In genomic region chr4:54539500-54540029, GRCh38 we compare ENCODE assay signal across 8 cellular contexts.
DNase-seq lines count a peak whose midpoint lies in the region; ATAC-seq and TF ChIP-seq lines count a peak whose summit lies in the region.

No MANE protein-coding gene starts in this region.

- intact Hi-C loops in activated T-helper 2 cell treated with anti-CD3 and anti-CD28 coated beads, Interferon-gamma antibody, Interleukin-2, Interleukin-4, amounts not matched to agents 10 μg/mL and 5 μg/mL and 100 μg/mL, durations not matched to agents 14 hours and 24 hours and 36 hours (cut with micrococcal nuclease), result loop anchor here (10.0 kb wide), 1 partner anchor 115 kb away; the partner anchor contains the start of gene KIT
- intact Hi-C loops in left ventricle myocardium superior (cut with micrococcal nuclease) (no loop called here), ovary (cut with DNase I) (no loop called here)

- in situ Hi-C loops in G401 (cut with HindIII; ENCODE audit: low sequenced_read_pairs), result no loop called here

- peak; percentile 2 for DNase-seq in G401 (ENCODE audit: low spot score)
- peak; percentile 55 for DNase-seq in MG63
- no peak for DNase-seq in activated T-helper 2 cell treated with anti-CD3 and anti-CD28 coated beads, Interferon-gamma antibody, Interleukin-2, Interleukin-4, amounts not matched to agents 10 μg/mL and 5 μg/mL and 100 μg/mL, durations not matched to agents 14 hours and 24 hours and 36 hours (ENCODE audit: low spot score)
- DNase-seq in left ventricle myocardium superior, result peak; percentile 79
- peak; percentile 27 to 59 (median 29) for DNase-seq in ovary
- DNase-seq in activated T-cell treated with anti-CD3 and anti-CD28 coated beads, Interleukin-2, amount 50 U/mL, for 1 hour, result no peak

- peaks cover 7% of the 10 kb centered on the region for H3K4me1 Mint-ChIP-seq in activated T-helper 2 cell treated with anti-CD3 and anti-CD28 coated beads, Interferon-gamma antibody, Interleukin-2, Interleukin-4, amounts not matched to agents 10 μg/mL and 5 μg/mL and 100 μg/mL, durations not matched to agents 14 hours and 24 hours and 36 hours (ENCODE audit: low read depth)

- no peak for TF ChIP-seq EP300 in ovary (IDR thresholded peaks at IDR 0.05)

- no peak for TF ChIP-seq POLR2A in ovary (IDR thresholded peaks at IDR 0.05)

- no peak overlapping the region for H3K27ac ChIP-seq in ovary

- no peaks in the 10 kb centered on the region for H3K9me3 Mint-ChIP-seq in activated T-helper 2 cell treated with anti-CD3 and anti-CD28 coated beads, Interferon-gamma antibody, Interleukin-2, Interleukin-4, amounts not matched to agents 10 μg/mL and 5 μg/mL and 100 μg/mL, durations not matched to agents 14 hours and 24 hours and 36 hours

- H3K36me3 ChIP-seq in MG63 (no peaks in the 10 kb centered on the region), ovary (no peaks in the 10 kb centered on the region)

- peak overlapping the region; percentile 27 for H3K4me3 Mint-ChIP-seq in activated T-helper 2 cell treated with anti-CD3 and anti-CD28 coated beads, Interferon-gamma antibody, Interleukin-2, Interleukin-4, amounts not matched to agents 10 μg/mL and 5 μg/mL and 100 μg/mL, durations not matched to agents 14 hours and 24 hours and 36 hours (ENCODE audit: low read depth)

- no peak overlapping the region for H3K27ac Mint-ChIP-seq in activated T-helper 2 cell treated with anti-CD3 and anti-CD28 coated beads, Interferon-gamma antibody, Interleukin-2, Interleukin-4, amounts not matched to agents 10 μg/mL and 5 μg/mL and 100 μg/mL, durations not matched to agents 14 hours and 24 hours and 36 hours

- ATAC-seq in left ventricle myocardium superior, result peak; percentile 98
- no peak for ATAC-seq in HG03520 (IDR thresholded peaks at IDR 0.05; ENCODE audit: unreplicated experiment)
- no peak for ATAC-seq in HG02623 (IDR thresholded peaks at IDR 0.05; ENCODE audit: unreplicated experiment)

- no peaks in the 10 kb centered on the region for H3K36me3 Mint-ChIP-seq in activated T-helper 2 cell treated with anti-CD3 and anti-CD28 coated beads, Interferon-gamma antibody, Interleukin-2, Interleukin-4, amounts not matched to agents 10 μg/mL and 5 μg/mL and 100 μg/mL, durations not matched to agents 14 hours and 24 hours and 36 hours (ENCODE audit: low read depth)

- TF ChIP-seq CTCF in ovary (IDR thresholded peaks at IDR 0.05), result no peak

- 5 to 17% (median 7%) methylated on average over 22 to 26 of the region's 26 CpGs for WGBS in ovary, 3 donors

- peaks cover 7% of the 10 kb centered on the region for H3K27me3 Mint-ChIP-seq in activated T-helper 2 cell treated with anti-CD3 and anti-CD28 coated beads, Interferon-gamma antibody, Interleukin-2, Interleukin-4, amounts not matched to agents 10 μg/mL and 5 μg/mL and 100 μg/mL, durations not matched to agents 14 hours and 24 hours and 36 hours (ENCODE audit: low read depth)

- no peak overlapping the region for H3K4me3 ChIP-seq in MG63
- peak overlapping the region; percentile 26 for H3K4me3 ChIP-seq in ovary

- peaks cover 2% of the 10 kb centered on the region for H3K4me1 ChIP-seq in ovary (ENCODE audit: insufficient read depth)

- no peaks in the 10 kb centered on the region for H3K9me3 ChIP-seq in MG63
- no peaks in the 10 kb centered on the region for H3K9me3 ChIP-seq in ovary

- H3K27me3 ChIP-seq in MG63 (no peaks in the 10 kb centered on the region), ovary (no peaks in the 10 kb centered on the region)

Comparison
In these comparisons a context has a peak if more than half of its experiments do, and no peak if none do; other contexts are left out.
1. DNase-seq: peak in G401 (single experiment), MG63 (single experiment), left ventricle myocardium superior (single experiment) and ovary (5 of 5); none in activated T-helper 2 cell treated with anti-CD3 and anti-CD28 coated beads, Interferon-gamma antibody, Interleukin-2, Interleukin-4, amounts not matched to agents 10 μg/mL and 5 μg/mL and 100 μg/mL, durations not matched to agents 14 hours and 24 hours and 36 hours (single experiment) and activated T-cell treated with anti-CD3 and anti-CD28 coated beads, Interleukin-2, amount 50 U/mL, for 1 hour (single experiment).